13 cellular contexts compared by ENCODE assay signal in the genomic region with DNA sequence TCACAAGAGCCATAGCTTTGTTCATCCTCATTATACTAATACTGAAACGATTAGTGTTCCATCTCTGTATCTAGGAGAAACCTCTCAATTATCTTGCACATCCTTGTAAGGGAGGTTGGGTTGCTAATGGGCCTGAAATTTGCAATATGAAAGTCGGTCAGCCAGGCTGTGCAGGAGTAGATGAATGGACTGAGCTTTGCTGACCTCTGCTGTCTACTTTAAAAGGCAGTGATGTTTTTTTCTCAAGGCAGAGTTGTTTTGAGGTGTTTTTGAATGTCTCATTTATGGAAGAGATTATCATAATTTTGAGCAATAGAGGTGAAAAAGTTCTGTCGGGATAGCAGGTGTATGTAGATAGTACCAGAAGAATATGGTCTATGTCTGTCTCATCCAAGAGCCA. TPM values are rescaled to one million over a fixed set of nuclear protein-coding genes. Genes with fewer than 3 reads are reported as not detected.
DNase-seq lines count a peak whose midpoint lies in the region; ATAC-seq and TF ChIP-seq lines count a peak whose summit lies in the region.
"Had no signal": no experiment of that assay in that cellular context is flagged by ENCODE, and none has a peak within 500 bp of the region (broad histone marks: within the 10 kb centered on the region; RNA-seq: fewer than 3 reads in every experiment).

No MANE protein-coding gene starts in this region.

- no peaks in the 10 kb centered on the region for H3K27me3 ChIP-seq in H9 (ENCODE audit: insufficient read depth, low read length)
- H3K27me3 ChIP-seq in PC-9 (ENCODE audit: insufficient read depth, low read depth), result peaks cover 3% of the 10 kb centered on the region; the same call in 1 of the 2 replicates
- no peaks in the 10 kb centered on the region for H3K27me3 ChIP-seq in CD4-positive, alpha-beta memory T cell (ENCODE audit: insufficient read depth, low read length)

- H3K4me3 ChIP-seq in PC-9, result no peak overlapping the region
- no peak overlapping the region for H3K4me3 ChIP-seq in CD4-positive, alpha-beta memory T cell (ENCODE audit: low read length in 2 of 2)

- intact Hi-C loops in PC-9 (cut with micrococcal nuclease; ENCODE audit: unreplicated experiment), result loop anchor here (5.0 kb wide), 1 partner anchor 604 kb away; no protein-coding TSS in a partner anchor
- intact Hi-C loops in CD4-positive, alpha-beta memory T cell (cut with micrococcal nuclease), result loop anchor here (10.0 kb wide), 1 partner anchor 607 kb away; no protein-coding TSS in a partner anchor

- no peak overlapping the region for H2BK12ac ChIP-seq in H9 (ENCODE audit: insufficient read length, low read depth, low read length)

- H3K4me1 ChIP-seq in H9 (ENCODE audit: insufficient read depth, low read length) (peaks cover 3% of the 10 kb centered on the region; the same call in 1 of the 2 replicates), PC-9 (replicated peaks; ENCODE audit: insufficient read depth) (no peaks in the 10 kb centered on the region)
- no peaks in the 10 kb centered on the region for H3K4me1 ChIP-seq in CD4-positive, alpha-beta memory T cell (ENCODE audit: insufficient read depth, low read length)

- no peaks in the 10 kb centered on the region for H3K36me3 Mint-ChIP-seq in H9 (ENCODE audit: insufficient read depth in 1 of 3, low read depth in 3 of 3)
- H3K36me3 Mint-ChIP-seq in CD4-positive, alpha-beta memory T cell, result no peaks in the 10 kb centered on the region

- H4K91ac ChIP-seq in H9 (ENCODE audit: insufficient read length, low read depth, low read length), result no peak overlapping the region

- no peak overlapping the region for H2BK120ac ChIP-seq in H9 (ENCODE audit: low read depth, low read length, poor library complexity, severe bottlenecking)

- no peak for ATAC-seq in GM19463 (IDR thresholded peaks at IDR 0.05; ENCODE audit: unreplicated experiment)

- no peak overlapping the region for H3K27ac Mint-ChIP-seq in H9
- H3K27ac Mint-ChIP-seq in CD4-positive, alpha-beta memory T cell, result no peak overlapping the region

- H2BK15ac ChIP-seq in H9 (ENCODE audit: low read depth, low read length), result no peak overlapping the region

- POLR2A ChIA-PET in PC-9 (lab: Charles Lee; ENCODE audit: unreplicated experiment), result no interaction called here
- POLR2A ChIA-PET in CD4-positive, alpha-beta memory T cell (lab: Charles Lee; ENCODE audit: partially characterized antibody), result no interaction called here

- DNase-seq in H9 (no peak), PC-9 (no peak), globus pallidus (ENCODE audit: low spot score) (peak; percentile 29), superior temporal gyrus (ENCODE audit: extremely low spot score) (peak; percentile 35)
- no peak for DNase-seq in stimulated activated CD8-positive, alpha-beta memory T cell treated with anti-CD3 and anti-CD28 coated beads, Interleukin-4, amount 100 ng/mL, for 48 hours
- DNase-seq in CD4-positive, alpha-beta memory T cell, result no peak
- DNase-seq: activated CD8-positive, alpha-beta memory T cell treated with anti-CD3 and anti-CD28 coated beads, Interleukin-2, amount 50 U/mL, for 48 hours; effector memory CD4-positive, alpha-beta T cell; mammary epithelial cell; NCI-H446 treated with DMSO at 0.1 percent for 48 hours; posterior cingulate gyrus; WERI-Rb-1 had no signal

- H3K9me2 ChIP-seq in PC-9 (ENCODE audit: insufficient read depth), result no peaks in the 10 kb centered on the region

- no peak overlapping the region for H3K56ac ChIP-seq in H9 (ENCODE audit: insufficient read length, low read depth, low read length)

- H3K27ac ChIP-seq in H9 (ENCODE audit: insufficient read length, low read depth, low read length) (no peak overlapping the region), PC-9 (no peak overlapping the region)
- H3K27ac ChIP-seq in CD4-positive, alpha-beta memory T cell (ENCODE audit: low read depth, low read length), result no peak overlapping the region
- H3K27ac ChIP-seq: WERI-Rb-1 had no signal

- no peak overlapping the region for H4K8ac ChIP-seq in H9 (replicated peaks; ENCODE audit: insufficient read length, low read depth, low read length)

- no TSS peak for BruUV-seq in PC-9 (replicated peaks; lab: Mats Ljungman, UMichigan)

- H3K9me3 ChIP-seq in H9 (ENCODE audit: control insufficient read depth, low read depth, low read length) (no peaks in the 10 kb centered on the region), PC-9 (ENCODE audit: insufficient read depth, low read depth) (no peaks in the 10 kb centered on the region)
- no peaks in the 10 kb centered on the region for H3K9me3 ChIP-seq in CD4-positive, alpha-beta memory T cell (ENCODE audit: control insufficient read depth in 1 of 2, low read length in 2 of 2)

- no peak overlapping the region for H3K4ac ChIP-seq in H9 (ENCODE audit: low read depth, low read length)

- H2BK5ac ChIP-seq in H9 (ENCODE audit: insufficient read length, low read length), result no peak overlapping the region

- no peaks in the 10 kb centered on the region; a peak in 1 of 5 replicates for H3K9me3 Mint-ChIP-seq in H9
- no peaks in the 10 kb centered on the region for H3K9me3 Mint-ChIP-seq in CD4-positive, alpha-beta memory T cell

- H3K18ac ChIP-seq in H9 (ENCODE audit: insufficient read length, low read depth, low read length), result no peak overlapping the region

- no peaks in the 10 kb centered on the region for H3K36me3 ChIP-seq in PC-9 (ENCODE audit: low read depth)
- no peaks in the 10 kb centered on the region for H3K36me3 ChIP-seq in CD4-positive, alpha-beta memory T cell (ENCODE audit: insufficient read depth, low read length)
- H3K36me3 ChIP-seq: WERI-Rb-1 had no signal

- no peaks in the 10 kb centered on the region for H3F3A ChIP-seq in PC-9 (ENCODE audit: insufficient read depth, low read depth)

- H4K5ac ChIP-seq in H9 (ENCODE audit: insufficient read length, low read depth, low read length), result no peak overlapping the region

- H3K27me3 Mint-ChIP-seq in H9 (ENCODE audit: low read depth), result no peaks in the 10 kb centered on the region
- H3K27me3 Mint-ChIP-seq in CD4-positive, alpha-beta memory T cell, result peaks cover 0 to 1% of the 10 kb centered on the region in 2 donors

- H3K79me1 ChIP-seq in H9 (ENCODE audit: insufficient read depth, low read depth, low read length, poor library complexity, severe bottlenecking), result no peaks in the 10 kb centered on the region

- CTCF ChIA-PET in PC-9 (lab: Charles Lee), result no interaction called here
- CTCF ChIA-PET in CD4-positive, alpha-beta memory T cell (lab: Charles Lee; ENCODE audit: partially characterized antibody), result no interaction called here

- no peak overlapping the region for H3K23ac ChIP-seq in H9 (ENCODE audit: insufficient read length, low read depth, low read length)

- no peak overlapping the region for H2AFZ ChIP-seq in H9 (ENCODE audit: low read length)
- no peak overlapping the region for H2AFZ ChIP-seq in PC-9

- H3K4me2 ChIP-seq in H9 (ENCODE audit: insufficient read depth, insufficient read length, low read length) (no peak overlapping the region), PC-9 (no peak overlapping the region)

- TF ChIP-seq CTCF in H9 (conservative IDR thresholded peaks at IDR 0.05) (peak; percentile 63), PC-9 (conservative IDR thresholded peaks at IDR 0.05) (0 out of 2 replicates have a peak, but pooled peaks have one; percentile 14)

- no peak overlapping the region for H3K14ac ChIP-seq in H9 (ENCODE audit: insufficient read depth, low read length)

- no peak overlapping the region for H2BK20ac ChIP-seq in H9 (ENCODE audit: low read depth, low read length, poor library complexity, severe bottlenecking)

- H3K4me3 Mint-ChIP-seq in H9, result no peak overlapping the region
- H3K4me3 Mint-ChIP-seq in CD4-positive, alpha-beta memory T cell, result no peak overlapping the region

- H3T11ph ChIP-seq in H9 (ENCODE audit: low read length), result no peak overlapping the region

- no peaks in the 10 kb centered on the region for H3K23me2 ChIP-seq in H9 (ENCODE audit: insufficient read length, low read depth, low read length, poor library complexity, severe bottlenecking)

- H3K4me1 Mint-ChIP-seq in H9, result peaks cover 45 to 46% of the 10 kb centered on the region in 2 experiments
- H3K4me1 Mint-ChIP-seq in CD4-positive, alpha-beta memory T cell, result peaks cover 0 to 2% (median 0%) of the 10 kb centered on the region in 4 donors

- no peak overlapping the region for H2AK5ac ChIP-seq in H9 (ENCODE audit: insufficient read length, low read length)

- no peaks in the 10 kb centered on the region for H3K79me2 ChIP-seq in H9 (ENCODE audit: insufficient read depth, low read length)
- no peaks in the 10 kb centered on the region for H3K79me2 ChIP-seq in PC-9 (ENCODE audit: low read depth)

- H4K20me1 ChIP-seq in H9 (ENCODE audit: control insufficient read depth, insufficient read depth, insufficient read length), result no peaks in the 10 kb centered on the region
- no peaks in the 10 kb centered on the region for H4K20me1 ChIP-seq in PC-9 (ENCODE audit: insufficient read depth)

- no CpG with 5 or more reads among the region's 3 CpGs for WGBS in H9 (ENCODE audit: extremely low coverage, insufficient read length, low lambda C conversion rate)

- no peak overlapping the region for H3K9ac ChIP-seq in H9 (ENCODE audit: extremely low read depth, insufficient read length, low read length)

RNA-seq across cellular contexts. Expression of a gene that starts 47.9 kb away (rescaled TPM):
- total RNA-seq in H9 (2021) (42.2 and 46.3 TPM in 2 replicates), PC-9 (2021) (0.20 and 0.46 TPM in 2 replicates)
- 10 to 100 TPM; 14.5 to 16.2 TPM for total RNA-seq in CD4-positive, alpha-beta memory T cell
- polyA plus RNA-seq in CD4-positive, alpha-beta memory T cell, result under 1 TPM in 1 of 2 donors, not detected in 1; 0.26 TPM

Comparison
In these comparisons a context has a peak if more than half of its experiments do, and no peak if none do; other contexts are left out.
1. DNase-seq: peak in globus pallidus (single experiment) and superior temporal gyrus (single experiment); none in H9 (single experiment), PC-9 (0 of 2), stimulated activated CD8-positive, alpha-beta memory T cell treated with anti-CD3 and anti-CD28 coated beads, Interleukin-4, amount 100 ng/mL, for 48 hours (single experiment) and CD4-positive, alpha-beta memory T cell (0 of 5).
2. RNA of a gene that starts 47.9 kb away (total RNA-seq): 42.2 to 46.3 TPM in H9 and 14.5 to 16.2 TPM in CD4-positive, alpha-beta memory T cell; 0.20 to 0.46 TPM in PC-9; every median in the first group is over 10 times any median in the second.